13 cellular contexts compared by ENCODE assay signal in genomic region chr20:50309764-50310672, GRCh38.
DNase-seq lines count a peak whose midpoint lies in the region; ATAC-seq, FAIRE-seq and TF ChIP-seq lines count a peak whose summit lies in the region.
"Had no signal": no experiment of that assay in that cellular context is flagged by ENCODE, and none has a peak within 500 bp of the region (broad histone marks: within the 10 kb centered on the region; RNA-seq: fewer than 3 reads in every experiment).

No MANE protein-coding gene starts in this region.

- no peaks in the 10 kb centered on the region for H3K27me3 ChIP-seq in body of pancreas
- no peaks in the 10 kb centered on the region for H3K27me3 ChIP-seq in lower lobe of right lung (ENCODE audit: low read depth)
- no peaks in the 10 kb centered on the region for H3K27me3 ChIP-seq in smooth muscle cell (ENCODE audit: low read depth)

- H2AFZ ChIP-seq in smooth muscle cell (ENCODE audit: low read depth), result no peak overlapping the region

- H3K27ac Mint-ChIP-seq in HFFc6, result peak overlapping the region; percentile 97

- no peaks in the 10 kb centered on the region for H3K36me3 Mint-ChIP-seq in HFFc6 (ENCODE audit: low read depth)
- H3K36me3 Mint-ChIP-seq: IgD-negative memory B cell had no signal

- H3K9me3 Mint-ChIP-seq in HFFc6, result no peaks in the 10 kb centered on the region

- 86 to 90% methylated on average over 17 of the region's 20 CpGs for WGBS in body of pancreas, 2 donors
- WGBS in smooth muscle cell (ENCODE audit: low lambda C conversion rate), result 92% methylated on average over 20 of the region's 20 CpGs

- intact Hi-C loops in body of pancreas (cut with DNase I), result no loop called here
- intact Hi-C loops in lower lobe of right lung (cut with DNase I), result no loop called here

- peaks cover 30% of the 10 kb centered on the region for H3F3A ChIP-seq in smooth muscle cell (ENCODE audit: low read depth)

- H3K4me1 ChIP-seq in body of pancreas (peaks cover 56% of the 10 kb centered on the region), lower lobe of right lung (peaks cover 74% of the 10 kb centered on the region), smooth muscle cell (ENCODE audit: low read depth) (peaks cover 8% of the 10 kb centered on the region)

- peaks cover 68% of the 10 kb centered on the region for H3K4me1 Mint-ChIP-seq in HFFc6 (ENCODE audit: low read depth)

- DNase-seq in HFFc6 (no peak), body of pancreas (no peak), lower lobe of right lung (no peak), smooth muscle cell (lab: John Stamatoyannopoulos, UW; ENCODE audit: unreplicated experiment) (no peak), NCI-H524 (lab: John Stamatoyannopoulos, UW) (no peak), RCC 7860 (ENCODE audit: low spot score) (no peak)
- no peak for DNase-seq in activated T-cell treated with anti-CD3 and anti-CD28 coated beads, Interleukin-2, amount 50 U/mL, for 48 hours
- DNase-seq in stimulated activated naive CD4-positive, alpha-beta T cell treated with Interleukin-2 at 50 U/mL for 16 hours (lab: John Stamatoyannopoulos, UW), result no peak
- DNase-seq: activated CD4-positive, CD25-positive, alpha-beta regulatory T cell; C1 segment of cervical spinal cord; NCI-H1417; NCI-H526 treated with DMSO at 0.1 percent for 48 hours had no signal

- no peak for TF ChIP-seq POLR2A in body of pancreas (IDR thresholded peaks at IDR 0.05)

- FAIRE-seq in RCC 7860 (lab: Jason Lieb, UNC), result no peak

- peak overlapping the region; percentile 94 for H3K9ac ChIP-seq in smooth muscle cell (ENCODE audit: low read depth)

- H3K27me3 Mint-ChIP-seq in HFFc6 (ENCODE audit: insufficient read depth), result peaks cover 5% of the 10 kb centered on the region; the same call in 1 of the 2 replicates

- no peaks in the 10 kb centered on the region for H4K20me1 ChIP-seq in smooth muscle cell (ENCODE audit: low read depth)

- no peak overlapping the region for H3K4me3 ChIP-seq in body of pancreas
- no peak overlapping the region for H3K4me3 ChIP-seq in lower lobe of right lung
- H3K4me3 ChIP-seq in smooth muscle cell, result no peak overlapping the region

- no peak for TF ChIP-seq CTCF in HFFc6 (IDR thresholded peaks at IDR 0.05)
- no peak for TF ChIP-seq CTCF in body of pancreas (IDR thresholded peaks at IDR 0.05)
- no peak for TF ChIP-seq CTCF in lower lobe of right lung (IDR thresholded peaks at IDR 0.05)
- TF ChIP-seq CTCF in smooth muscle cell (IDR thresholded peaks at IDR 0.05; ENCODE audit: borderline replicate concordance, insufficient read depth, poor library complexity, severe bottlenecking), result no peak

- ATAC-seq in body of pancreas (no peak), lower lobe of right lung (no peak)

- H3K27ac ChIP-seq in body of pancreas (peak overlapping the region in 3 of 4 donors; percentile 62 to 84 (median 80)), lower lobe of right lung (peak overlapping the region; percentile 51), smooth muscle cell (ENCODE audit: low read depth) (peak overlapping the region; percentile 99)

- H3K4me2 ChIP-seq in smooth muscle cell, result peak overlapping the region; percentile 80

- no peaks in the 10 kb centered on the region for H3K79me2 ChIP-seq in smooth muscle cell (ENCODE audit: low read depth)

- H3K36me3 ChIP-seq in body of pancreas (replicated peaks in 1 of 2; ENCODE audit: insufficient read depth in 1 of 2, low read depth in 2 of 2) (no peaks in the 10 kb centered on the region), lower lobe of right lung (no peaks in the 10 kb centered on the region), smooth muscle cell (ENCODE audit: low read depth) (no peaks in the 10 kb centered on the region)

- no peaks in the 10 kb centered on the region for H3K9me3 ChIP-seq in body of pancreas
- H3K9me3 ChIP-seq in lower lobe of right lung, result no peaks in the 10 kb centered on the region
- H3K9me3 ChIP-seq in smooth muscle cell (replicated peaks; ENCODE audit: low read depth), result no peaks in the 10 kb centered on the region

- H3K4me3 Mint-ChIP-seq in HFFc6, result no peak overlapping the region; the same call in 1 of the 2 replicates
- H3K4me3 Mint-ChIP-seq: IgD-negative memory B cell had no signal
